In the genomic region with DNA sequence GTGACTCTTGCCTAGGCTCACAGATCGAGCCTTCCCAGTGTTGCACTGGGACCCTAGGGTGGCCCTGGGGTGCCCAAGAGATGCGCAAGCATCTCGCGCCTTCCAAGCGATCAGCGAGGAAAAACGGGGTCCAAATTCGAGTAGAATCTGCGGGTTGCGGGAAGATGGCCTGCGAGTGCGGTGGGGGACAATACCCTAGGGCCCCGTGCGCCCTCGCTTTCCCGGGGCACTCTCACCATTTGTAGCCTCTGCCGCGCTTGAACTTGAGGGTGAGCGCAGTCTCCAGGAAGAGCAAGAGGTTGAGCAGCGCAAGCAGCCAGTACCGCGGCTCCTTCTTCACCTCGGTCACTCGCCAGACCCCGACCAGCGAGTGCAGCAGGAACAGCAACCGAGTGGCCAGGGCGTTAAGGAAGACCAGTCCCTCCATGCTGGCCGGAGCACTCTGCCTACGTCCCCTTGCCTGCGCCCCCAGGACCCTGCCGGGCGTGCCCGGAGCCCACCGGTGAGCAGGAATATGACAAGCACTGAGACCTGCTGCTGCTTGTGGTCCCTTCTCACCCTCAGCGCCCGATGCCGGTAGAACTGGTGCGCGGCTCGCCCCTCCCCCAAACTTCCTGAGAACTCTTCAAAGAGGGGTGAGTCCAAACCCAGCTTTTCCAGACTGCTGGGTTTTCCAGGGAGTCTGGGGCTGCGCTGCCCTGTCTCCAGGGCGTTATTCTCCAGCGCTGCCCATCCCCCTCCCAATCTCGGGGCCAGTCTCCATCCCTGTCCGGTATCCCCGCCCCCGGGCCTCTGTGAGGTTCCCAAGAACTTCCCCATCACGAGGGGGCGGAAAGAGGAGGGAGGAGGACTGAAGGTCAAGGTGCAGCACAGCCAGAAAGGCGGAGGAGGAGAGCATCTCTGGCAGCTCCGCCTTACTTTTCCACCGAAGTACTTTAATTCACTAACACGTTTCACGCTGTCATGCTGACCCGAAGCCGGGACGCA, we compare ENCODE assay signal across 1 cellular context.
TF ChIP-seq lines count a peak whose summit lies in the region.

A gene (minus strand): TSS at position 727 of the 987 bp plus-strand sequence. CDS start 300 bp downstream, at position 427.

TF ChIP-seq in GM23338, 12 proteins besides CTCF, POLR2A, EP300 and RAD21 (continued from another document):
- TF ChIP-seq, protein P1, sequence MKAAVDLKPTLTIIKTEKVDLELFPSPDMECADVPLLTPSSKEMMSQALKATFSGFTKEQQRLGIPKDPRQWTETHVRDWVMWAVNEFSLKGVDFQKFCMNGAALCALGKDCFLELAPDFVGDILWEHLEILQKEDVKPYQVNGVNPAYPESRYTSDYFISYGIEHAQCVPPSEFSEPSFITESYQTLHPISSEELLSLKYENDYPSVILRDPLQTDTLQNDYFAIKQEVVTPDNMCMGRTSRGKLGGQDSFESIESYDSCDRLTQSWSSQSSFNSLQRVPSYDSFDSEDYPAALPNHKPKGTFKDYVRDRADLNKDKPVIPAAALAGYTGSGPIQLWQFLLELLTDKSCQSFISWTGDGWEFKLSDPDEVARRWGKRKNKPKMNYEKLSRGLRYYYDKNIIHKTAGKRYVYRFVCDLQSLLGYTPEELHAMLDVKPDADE (IDR thresholded peaks at IDR 0.05) = peak; percentile 49; the same call in 1 of the 2 replicates
- TF ChIP-seq EZH2 (IDR thresholded peaks at IDR 0.05; ENCODE audit: low read depth, unreplicated experiment) = peak; percentile 4
